Comparison of ENCODE assay signal across 23 cellular contexts in genomic region chr5:23235246-23235645, GRCh38.
"Had no signal": no experiment of that assay in that cellular context is flagged by ENCODE, and none has a peak within 500 bp of the region (broad histone marks: within the 10 kb centered on the region; RNA-seq: fewer than 3 reads in every experiment).

No MANE protein-coding gene starts in this region.

- ATAC-seq: activated CD4-positive, CD25-positive, alpha-beta regulatory T cell treated with anti-CD3 and anti-CD28 coated beads, Interleukin-2, amount 50 U/mL, for 24 hours; activated CD8-positive, alpha-beta memory T cell treated with anti-CD3 and anti-CD28 coated beads, Interleukin-2, amount 10 ng/mL, durations not matched to agents 7 days and 5 days had no signal

- H3K27ac Mint-ChIP-seq: activated CD4-positive, alpha-beta T cell treated with anti-CD3 and anti-CD28 coated beads, Interleukin-2, amount 10 ng/mL, durations not matched to agents 24 days and 14 days; activated CD8-positive, alpha-beta memory T cell treated with anti-CD3 and anti-CD28 coated beads, Interleukin-2, amount 10 ng/mL, durations not matched to agents 7 days and 5 days; activated naive CD4-positive, alpha-beta T cell treated with anti-CD3 and anti-CD28 coated beads, Interleukin-2, amount 50 U/mL, for 24 hours; activated T-cell treated with anti-CD3 and anti-CD28 coated beads, Interleukin-2, amount 50 U/mL, for 24 hours; activated T-helper 1 cell treated with anti-CD3 and anti-CD28 coated beads, Interleukin-12 subunit alpha, Interleukin-12 subunit beta, Interleukin-2, Interleukin-4 antibody, amounts not matched to agents 30 ng/mL and 10 ng/mL and 1 ng/mL, durations not matched to agents 14 hours and 24 hours and 36 hours had no signal

- DNase-seq: activated CD4-positive, alpha-beta T cell treated with anti-CD3 and anti-CD28 coated beads, Interleukin-2, amount 10 ng/mL, durations not matched to agents 24 days and 14 days; activated CD4-positive, alpha-beta T cell treated with anti-CD3 and anti-CD28 coated beads, Interleukin-2, amount 50 U/mL, for 48 hours; activated CD8-positive, alpha-beta memory T cell treated with anti-CD3 and anti-CD28 coated beads, Interleukin-2, amount 10 ng/mL, durations not matched to agents 7 days and 5 days; activated effector memory CD4-positive, alpha-beta T cell treated with Interleukin-2 at 50 U/mL for 16 hours; activated naive CD4-positive, alpha-beta T cell; activated T-cell treated with anti-CD3 and anti-CD28 coated beads, Interleukin-2, amount 50 U/mL, for 24 hours; aorta; Karpas-422; NCI-H1105 treated with DMSO at 0.1 percent for 48 hours; NCI-H1436 treated with DMSO at 0.1 percent for 48 hours; NCI-H187; NCI-H510A treated with DMSO at 0.1 percent for 48 hours; NCI-H69; Right ventricle myocardium superior; RPMI8226; SJCRH30; SK-N-SH; T-helper 1 cell; WERI-Rb-1 had no signal

- H3K9me3 ChIP-seq: SJCRH30, SK-N-SH had no signal

- H3K27me3 Mint-ChIP-seq: activated CD4-positive, alpha-beta T cell treated with anti-CD3 and anti-CD28 coated beads, Interleukin-2, amount 10 ng/mL, durations not matched to agents 24 days and 14 days; activated CD8-positive, alpha-beta memory T cell treated with anti-CD3 and anti-CD28 coated beads, Interleukin-2, amount 10 ng/mL, durations not matched to agents 7 days and 5 days; activated naive CD4-positive, alpha-beta T cell treated with anti-CD3 and anti-CD28 coated beads, Interleukin-2, amount 50 U/mL, for 24 hours; activated T-cell treated with anti-CD3 and anti-CD28 coated beads, Interleukin-2, amount 50 U/mL, for 24 hours; central memory CD8-positive, alpha-beta T cell had no signal

- H3K4me1 ChIP-seq: SJCRH30 had no signal

- H3K9ac ChIP-seq: SK-N-SH had no signal

- H3K4me1 Mint-ChIP-seq: activated CD4-positive, alpha-beta T cell treated with anti-CD3 and anti-CD28 coated beads, Interleukin-2, amount 10 ng/mL, durations not matched to agents 24 days and 14 days; activated CD8-positive, alpha-beta memory T cell treated with anti-CD3 and anti-CD28 coated beads, Interleukin-2, amount 10 ng/mL, durations not matched to agents 7 days and 5 days; activated naive CD4-positive, alpha-beta T cell treated with anti-CD3 and anti-CD28 coated beads, Interleukin-2, amount 50 U/mL, for 24 hours; central memory CD8-positive, alpha-beta T cell had no signal

- H3K9me3 Mint-ChIP-seq: activated naive CD4-positive, alpha-beta T cell treated with anti-CD3 and anti-CD28 coated beads, Interleukin-2, amount 50 U/mL, for 24 hours had no signal

- H3K4me2 ChIP-seq: SK-N-SH had no signal

- H3K27me3 ChIP-seq: SJCRH30 had no signal

- H3K36me3 Mint-ChIP-seq: activated CD8-positive, alpha-beta memory T cell treated with anti-CD3 and anti-CD28 coated beads, Interleukin-2, amount 10 ng/mL, durations not matched to agents 7 days and 5 days; activated naive CD4-positive, alpha-beta T cell treated with anti-CD3 and anti-CD28 coated beads, Interleukin-2, amount 50 U/mL, for 24 hours had no signal

- H3K4me3 ChIP-seq: SJCRH30 had no signal

- H3K27ac ChIP-seq: SJCRH30, WERI-Rb-1 had no signal

- H3K36me3 ChIP-seq: SJCRH30, WERI-Rb-1 had no signal

- H3K4me3 Mint-ChIP-seq: activated CD4-positive, alpha-beta T cell treated with anti-CD3 and anti-CD28 coated beads, Interleukin-2, amount 10 ng/mL, durations not matched to agents 24 days and 14 days; activated CD8-positive, alpha-beta memory T cell treated with anti-CD3 and anti-CD28 coated beads, Interleukin-2, amount 10 ng/mL, durations not matched to agents 7 days and 5 days; activated naive CD4-positive, alpha-beta T cell treated with anti-CD3 and anti-CD28 coated beads, Interleukin-2, amount 50 U/mL, for 24 hours; activated T-cell treated with anti-CD3 and anti-CD28 coated beads, Interleukin-2, amount 50 U/mL, for 24 hours; activated T-helper 1 cell treated with anti-CD3 and anti-CD28 coated beads, Interleukin-12 subunit alpha, Interleukin-12 subunit beta, Interleukin-2, Interleukin-4 antibody, amounts not matched to agents 30 ng/mL and 10 ng/mL and 1 ng/mL, durations not matched to agents 14 hours and 24 hours and 36 hours; central memory CD8-positive, alpha-beta T cell had no signal
